Comparison of ENCODE assay signal across 8 cellular contexts in genomic region chr11:59207988-59208432, GRCh38.
DNase-seq lines count a peak whose midpoint lies in the region; ATAC-seq and TF ChIP-seq lines count a peak whose summit lies in the region.

No MANE protein-coding gene starts in this region.

- TF ChIP-seq CTCF in astrocyte of the spinal cord (IDR thresholded peaks at IDR 0.05; ENCODE audit: low read depth, low read length), result peak; percentile 74

- ATAC-seq in GM21367 (IDR thresholded peaks at IDR 0.05; ENCODE audit: unreplicated experiment), result peak; percentile 70
- ATAC-seq in HG03565 (IDR thresholded peaks at IDR 0.05; ENCODE audit: unreplicated experiment), result peak; percentile 83

- in situ Hi-C loops in astrocyte of the spinal cord (cut with HindIII; ENCODE audit: low sequenced_read_pairs), result no loop called here

- DNase-seq in ELR (ENCODE audit: low read depth) (peak; percentile 62), RKO (ENCODE audit: low spot score) (peak; percentile 74), astrocyte of the spinal cord (ENCODE audit: low read depth, low spot score) (peak; percentile 77), iris pigment epithelial cell (ENCODE audit: low read depth) (peak; percentile 91), NCI-H2171 treated with DMSO at 0.1 percent for 48 hours (lab: John Stamatoyannopoulos, UW) (no peak)
- peak; percentile 55 to 61 for DNase-seq in stimulated activated CD4-positive, alpha-beta T cell treated with anti-CD3 and anti-CD28 coated beads, Interleukin-2, amount 100 ng/mL, for 24 hours

- H3K4me3 ChIP-seq in astrocyte of the spinal cord (ENCODE audit: low read depth, low read length), result no peak overlapping the region
